Comparison of ENCODE assay signal across 11 cellular contexts in the genomic region with DNA sequence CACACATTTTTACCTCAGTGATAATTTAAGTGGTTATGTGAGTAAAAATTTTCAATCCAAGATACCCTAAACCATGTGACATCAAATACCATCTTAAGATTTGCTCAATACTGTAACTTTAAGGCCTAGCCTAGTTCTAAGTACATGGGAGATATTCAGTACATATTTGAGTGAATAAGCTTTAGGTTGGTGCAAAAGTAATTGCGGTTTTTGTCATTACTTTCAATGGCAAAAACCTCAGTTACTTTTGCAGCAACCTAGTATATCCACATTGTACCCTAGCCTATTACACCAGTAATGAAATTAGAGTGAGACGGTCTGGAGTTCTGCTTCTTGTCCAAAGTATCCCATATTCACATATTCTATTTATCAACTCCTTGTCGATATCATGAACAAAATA.
"Had no signal": no experiment of that assay in that cellular context is flagged by ENCODE, and none has a peak within 500 bp of the region (broad histone marks: within the 10 kb centered on the region; RNA-seq: fewer than 3 reads in every experiment).

No MANE protein-coding gene starts in this region.

- H3K36me3 ChIP-seq: HAP-1 had no signal

- H3K9ac ChIP-seq: GM23248 had no signal

- ATAC-seq: GM23338, HCT116 had no signal

- H3K4me1 ChIP-seq: HAP-1 had no signal

- H3K4me3 ChIP-seq: GM23248, GM23338, HAP-1 had no signal

- H3K4me2 ChIP-seq: GM23338 had no signal

- H2AFZ ChIP-seq: GM23248, GM23338 had no signal

- H3K27ac ChIP-seq: GM23248 had no signal

- DNase-seq: GM23248, GOT3, H7, H9, HCEC 1CT, HFFc6 had no signal

- FAIRE-seq: H1, H54 had no signal

- H3K9me3 ChIP-seq: HAP-1 had no signal
